In genomic region chr17:50495217-50495823, GRCh38 we compare ENCODE assay signal across 1 cellular context.
TF ChIP-seq lines count a peak whose summit lies in the region.

No MANE protein-coding gene starts in this region.

TF ChIP-seq in HepG2, 621 proteins besides CTCF, POLR2A, EP300 and RAD21:
- TF ChIP-seq MAZ (IDR thresholded peaks at IDR 0.05; ENCODE audit: borderline replicate concordance, low read depth, low read length): 0 out of 2 replicates have a peak, but pooled peaks have one; percentile 20
- TF ChIP-seq MAZ (CRISPR knock-in tag; IDR thresholded peaks at IDR 0.05; ENCODE audit: low read depth): no peak
- no peak for TF ChIP-seq JUND (CRISPR knock-in tag; IDR thresholded peaks at IDR 0.05)
